Comparison of ENCODE assay signal across 8 cellular contexts in the genomic region with DNA sequence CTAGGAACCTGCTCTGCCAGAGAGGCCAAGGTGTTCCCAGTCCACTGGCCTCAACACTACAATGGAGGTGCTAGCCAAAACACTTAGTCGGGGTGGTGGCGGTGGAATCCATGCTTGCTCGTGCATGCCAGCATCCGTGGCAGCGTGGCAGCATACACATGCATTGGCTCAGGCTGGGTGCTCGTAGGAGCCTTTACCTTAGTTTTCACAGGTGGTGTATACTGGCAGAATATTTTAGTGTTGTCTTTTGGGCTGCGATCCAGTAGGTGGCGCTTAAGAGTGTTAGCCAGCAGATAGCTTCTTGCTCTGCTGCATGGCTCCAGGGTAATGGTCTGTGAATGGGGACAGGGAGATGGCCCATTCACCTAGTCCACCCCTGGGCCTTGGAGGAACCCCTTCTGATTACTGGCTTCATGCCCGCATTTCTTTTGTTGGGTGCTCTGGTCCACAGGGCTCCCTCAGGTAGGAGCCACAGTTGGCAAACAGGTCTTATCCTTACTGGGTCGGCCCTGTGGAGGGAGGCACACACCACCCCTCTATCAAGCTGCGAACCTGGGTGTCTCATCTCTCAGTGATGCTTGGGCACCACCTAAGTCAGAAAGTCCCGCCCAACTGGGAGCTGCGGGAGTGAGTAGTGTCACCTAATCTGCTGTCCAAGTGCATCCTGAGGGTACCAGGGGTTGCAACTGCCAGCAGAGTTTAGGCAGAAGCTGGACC. TPM values are rescaled to one million over a fixed set of nuclear protein-coding genes. Genes with fewer than 3 reads are reported as not detected.
A peak's percentile ranks its signal among the peaks of the same experiment; 100 is the strongest.
DNase-seq lines count a peak whose midpoint lies in the region; ATAC-seq and TF ChIP-seq lines count a peak whose summit lies in the region.

No MANE protein-coding gene starts in this region.

- H3K9me3 ChIP-seq in A673 (ENCODE audit: low read depth, low read length, poor library complexity, severe bottlenecking) (no peaks in the 10 kb centered on the region), right lobe of liver (no peaks in the 10 kb centered on the region)

- H3K27me3 ChIP-seq in A673 (replicated peaks; ENCODE audit: insufficient read depth, low read depth, low read length, poor library complexity), result peaks cover 12% of the 10 kb centered on the region
- H3K27me3 ChIP-seq in right lobe of liver, result no peaks in the 10 kb centered on the region

- BruUV-seq in A673 (replicated peaks; lab: Mats Ljungman, UMichigan), result no TSS peak

- whole genome bisulfite sequencing in right lobe of liver (ENCODE audit: insufficient coverage, low coverage, low lambda C conversion rate, missing lambda C conversion rate), result 8% methylated on average over 2 of the region's 13 CpGs

- TF ChIP-seq CTCF in A673 (conservative IDR thresholded peaks at IDR 0.05; ENCODE audit: low read depth, low read length) (peak; percentile 71), GM12875 (IDR thresholded peaks at IDR 0.05; ENCODE audit: borderline replicate concordance, insufficient read depth, low read depth, low read length) (peak; percentile 82), right lobe of liver (IDR thresholded peaks at IDR 0.05) (peak; percentile 19 to 52 (median 44))

- H3K4me3 ChIP-seq in A673 (ENCODE audit: low read depth, low read length, poor library complexity, severe bottlenecking) (no peak overlapping the region), GM12875 (ENCODE audit: low read depth, low read length) (no peak overlapping the region), right lobe of liver (no peak overlapping the region)

- DNase-seq in A673 (ENCODE audit: low spot score) (peak; percentile 23), right lobe of liver (peak in 1 of 3 donors; percentile 20), occipital lobe (lab: John Stamatoyannopoulos, UW) (no peak), SIG-M5 (lab: John Stamatoyannopoulos, UW) (no peak), medulla oblongata (ENCODE audit: extremely low spot score) (no peak)
- DNase-seq in activated CD8-positive, alpha-beta memory T cell treated with anti-CD3 and anti-CD28 coated beads, Interleukin-2, amount 50 U/mL, for 4 hours, result peak; percentile 18

- H3K27ac ChIP-seq in A673 (ENCODE audit: low read depth, low read length, poor library complexity, severe bottlenecking) (no peak overlapping the region), right lobe of liver (no peak overlapping the region)

- H3K4me1 ChIP-seq in A673 (ENCODE audit: insufficient read depth, low read length, poor library complexity, severe bottlenecking), result no peaks in the 10 kb centered on the region
- H3K4me1 ChIP-seq in right lobe of liver, result no peaks in the 10 kb centered on the region

- H3K36me3 ChIP-seq in A673 (ENCODE audit: insufficient read depth, low read length, poor library complexity, severe bottlenecking) (no peaks in the 10 kb centered on the region), right lobe of liver (no peaks in the 10 kb centered on the region)

- TF ChIP-seq POLR2A in right lobe of liver (IDR thresholded peaks at IDR 0.05), result no peak

- ATAC-seq in HG03378 (IDR thresholded peaks at IDR 0.05; ENCODE audit: unreplicated experiment) (peak; percentile 88), right lobe of liver (peak in 3 of 4 donors; percentile 58 to 64 (median 60))

- CTCF ChIA-PET in A673 (lab: Charles Lee), result interaction anchor here (1.0 to 1.7 kb wide), 2 partner anchors 9 to 11 kb away, joined by 3 to 6 read pairs; no protein-coding TSS in a partner anchor

- POLR2A ChIA-PET in A673 (lab: Charles Lee; ENCODE audit: low non-redundant PET), result no interaction called here

- intact Hi-C loops in A673 (cut with micrococcal nuclease; ENCODE audit: unreplicated experiment), result no loop called here
- intact Hi-C loops in right lobe of liver (cut with DNase I), result no loop called here

RNA-seq across cellular contexts. Expression of gene RIPPLY1, which starts 40.0 kb away (rescaled TPM):
- not detected in 2 replicates for total RNA-seq in A673 (2021)
- 1 to 10 TPM in 4 of 6 experiments, under 1 TPM in 2; 0.74 to 1.7 (median 1.1) TPM for total RNA-seq in right lobe of liver
- not detected for total RNA-seq in occipital lobe

RNA-seq across cellular contexts. Expression of gene CLDN2, which starts 57.1 kb away (rescaled TPM):
- total RNA-seq in A673 (2021) (not detected in 2 replicates), right lobe of liver (10 to 100 TPM in 5 of 6 experiments, 1 to 10 TPM in 1; 6.3 to 48.4 (median 18.4) TPM), occipital lobe (not detected)

Comparison
In these comparisons a context has a peak if more than half of its experiments do, and no peak if none do; other contexts are left out.
1. DNase-seq: peak in A673 (single experiment) and activated CD8-positive, alpha-beta memory T cell treated with anti-CD3 and anti-CD28 coated beads, Interleukin-2, amount 50 U/mL, for 4 hours (single experiment); none in occipital lobe (single experiment), SIG-M5 (single experiment) and medulla oblongata (single experiment).
2. Peak in every context shown above with its lines, with median percentiles within 50 percentile points of each other: CTCF ChIP-seq.